17 cellular contexts compared by ENCODE assay signal in genomic region chr5:133995903-133996563, GRCh38. TPM values are rescaled to one million over a fixed set of nuclear protein-coding genes. Genes with fewer than 3 reads are reported as not detected.
DNase-seq lines count a peak whose midpoint lies in the region; ATAC-seq and TF ChIP-seq lines count a peak whose summit lies in the region.
"Had no signal": no experiment of that assay in that cellular context is flagged by ENCODE, and none has a peak within 500 bp of the region (broad histone marks: within the 10 kb centered on the region; RNA-seq: fewer than 3 reads in every experiment).

No MANE protein-coding gene starts in this region.

- peaks cover 15% of the 10 kb centered on the region for H3K36me3 Mint-ChIP-seq in GM23338 (ENCODE audit: low read depth)

- H3K4me3 Mint-ChIP-seq in GM23338 = peak overlapping the region; percentile 10; the same call in 1 of the 3 replicates
- H3K4me3 Mint-ChIP-seq: CD4-positive, alpha-beta T cell; memory B cell had no signal

- DNase-seq in GM23338 (ENCODE audit: low spot score) (no peak), left ventricle myocardium superior (peak; percentile 44), sciatic nerve (ENCODE audit: low spot score) (no peak), NCI-H1048 (lab: John Stamatoyannopoulos, UW) (no peak), HuH-7.5 (ENCODE audit: low spot score) (no peak)
- no peak for DNase-seq in activated naive CD4-positive, alpha-beta T cell (lab: John Stamatoyannopoulos, UW)
- DNase-seq in activated T-cell treated with anti-CD3 and anti-CD28 coated beads, Interleukin-2, amount 50 U/mL, for 48 hours = no peak
- DNase-seq: activated effector memory CD4-positive, alpha-beta T cell treated with Interleukin-2 at 50 U/mL for 16 hours; CD4-positive, alpha-beta T cell; GF-D8; NCI-H2171; stimulated activated CD4-positive, alpha-beta T cell treated with anti-CD3 and anti-CD28 coated beads, Interleukin-4, amount 100 ng/mL, for 24 hours; stimulated activated naive CD8-positive, alpha-beta T cell treated with anti-CD3 and anti-CD28 coated beads, Interleukin-15, Interleukin-2, amounts not matched to agents 100 U/mL and 50 U/mL, for 24 hours had no signal

- no peaks in the 10 kb centered on the region for H3K9me3 Mint-ChIP-seq in GM23338
- H3K9me3 Mint-ChIP-seq: CD4-positive, alpha-beta T cell; memory B cell had no signal

- TF ChIP-seq CTCF in GM23338 (conservative IDR thresholded peaks at IDR 0.05; ENCODE audit: low read depth in 2 of 2) (no peak), VCaP (conservative IDR thresholded peaks at IDR 0.05) (no peak)

- 0 out of 2 replicates have a peak overlapping the region, but pooled peaks have one; percentile 43 for H3K4me2 ChIP-seq in GM23338

- 0 out of 2 replicates have a peak, but pooled peaks cover 6% of the 10 kb centered on the region for H3F3A ChIP-seq in GM23338 (replicated peaks; ENCODE audit: low read depth)

- no peaks in the 10 kb centered on the region for H3K27me3 ChIP-seq in GM23338 (ENCODE audit: insufficient read depth)

- peaks cover 9% of the 10 kb centered on the region for H3K27me3 Mint-ChIP-seq in GM23338 (ENCODE audit: insufficient read depth, low read depth, poor library complexity)
- H3K27me3 Mint-ChIP-seq: CD4-positive, alpha-beta T cell; memory B cell had no signal

- intact Hi-C loops in left ventricle myocardium superior (cut with micrococcal nuclease) = no loop called here
- intact Hi-C loops in sciatic nerve (cut with DNase I) = no loop called here

- no peaks in the 10 kb centered on the region for H3K9me2 ChIP-seq in GM23338 (ENCODE audit: insufficient read depth)

- no peak overlapping the region for H2AFZ ChIP-seq in GM23338
- H2AFZ ChIP-seq: parathyroid adenoma had no signal

- peak overlapping the region; percentile 7; the same call in 1 of the 2 replicates for H3K4me3 ChIP-seq in GM23338

- peaks cover 7% of the 10 kb centered on the region; the same call in 1 of the 2 replicates for H3K36me3 ChIP-seq in GM23338 (ENCODE audit: insufficient read depth)

- H3K4me1 Mint-ChIP-seq in GM23338 = peaks cover 44% of the 10 kb centered on the region

- ATAC-seq in GM23338 (peak; percentile 14), left ventricle myocardium superior (peak; percentile 24), sciatic nerve (peak; percentile 34)
- ATAC-seq: stimulated activated naive CD8-positive, alpha-beta T cell treated with anti-CD3 and anti-CD28 coated beads, Interleukin-15, Interleukin-2, amounts not matched to agents 100 U/mL and 50 U/mL, for 24 hours had no signal

- H3K27ac Mint-ChIP-seq in GM23338 = peak overlapping the region; percentile 63; the same call in 1 of the 2 replicates
- H3K27ac Mint-ChIP-seq: memory B cell had no signal

- H3K27ac ChIP-seq in GM23338 (ENCODE audit: low read depth) (no peak overlapping the region), VCaP (peak overlapping the region; percentile 78)
- H3K27ac ChIP-seq: epithelial cell of prostate, parathyroid adenoma had no signal

- peaks cover 100% of the 10 kb centered on the region for H3K79me2 ChIP-seq in GM23338 (replicated peaks; ENCODE audit: insufficient read depth)

- H3K4me1 ChIP-seq in GM23338 (ENCODE audit: insufficient read depth) = peaks cover 24% of the 10 kb centered on the region

- H4K20me1 ChIP-seq in GM23338 (replicated peaks; ENCODE audit: insufficient read depth) = peaks cover 77% of the 10 kb centered on the region

TF ChIP-seq in GM23338, 12 proteins besides CTCF, POLR2A, EP300 and RAD21 (continues in another document):
- TF ChIP-seq NANOG (IDR thresholded peaks at IDR 0.05; ENCODE audit: borderline replicate concordance) = no peak
- TF ChIP-seq EZH2phosphoT487 (IDR thresholded peaks at IDR 0.05; ENCODE audit: unreplicated experiment) = no peak
- TF ChIP-seq ZNF462 (CRISPR knock-in tag; IDR thresholded peaks at IDR 0.05) = no peak
- TF ChIP-seq ZNF114 (CRISPR knock-in tag; IDR thresholded peaks at IDR 0.05) = no peak
- TF ChIP-seq ZNF331 (CRISPR knock-in tag; IDR thresholded peaks at IDR 0.05; ENCODE audit: low read depth) = no peak

RNA-seq across cellular contexts. Expression of gene VDAC1, which starts 8.7 kb away (rescaled TPM):
- 329 and 363 TPM in 2 replicates for total RNA-seq in GM23338 (2014; rRNA removed; shearing (Covaris generic))
- polyA plus RNA-seq in GM23338 (2016; fragmentation: Nextera tagmentation; extraction: Ambion mirVana) = 285 and 300 TPM in 2 replicates
- total RNA-seq in left ventricle myocardium superior (515 TPM), sciatic nerve (69.5 TPM)

RNA-seq across cellular contexts. Expression of gene C5orf15, which starts 27.6 kb away (rescaled TPM):
- total RNA-seq in GM23338 (2014; rRNA removed; shearing (Covaris generic)) = 61.4 and 67.4 TPM in 2 replicates
- 28.6 and 37.7 TPM in 2 replicates for polyA plus RNA-seq in GM23338 (2016; fragmentation: Nextera tagmentation; extraction: Ambion mirVana)
- total RNA-seq in left ventricle myocardium superior (32.9 TPM), sciatic nerve (27.6 TPM)
